1 cellular context compared by ENCODE assay signal in the genomic region with DNA sequence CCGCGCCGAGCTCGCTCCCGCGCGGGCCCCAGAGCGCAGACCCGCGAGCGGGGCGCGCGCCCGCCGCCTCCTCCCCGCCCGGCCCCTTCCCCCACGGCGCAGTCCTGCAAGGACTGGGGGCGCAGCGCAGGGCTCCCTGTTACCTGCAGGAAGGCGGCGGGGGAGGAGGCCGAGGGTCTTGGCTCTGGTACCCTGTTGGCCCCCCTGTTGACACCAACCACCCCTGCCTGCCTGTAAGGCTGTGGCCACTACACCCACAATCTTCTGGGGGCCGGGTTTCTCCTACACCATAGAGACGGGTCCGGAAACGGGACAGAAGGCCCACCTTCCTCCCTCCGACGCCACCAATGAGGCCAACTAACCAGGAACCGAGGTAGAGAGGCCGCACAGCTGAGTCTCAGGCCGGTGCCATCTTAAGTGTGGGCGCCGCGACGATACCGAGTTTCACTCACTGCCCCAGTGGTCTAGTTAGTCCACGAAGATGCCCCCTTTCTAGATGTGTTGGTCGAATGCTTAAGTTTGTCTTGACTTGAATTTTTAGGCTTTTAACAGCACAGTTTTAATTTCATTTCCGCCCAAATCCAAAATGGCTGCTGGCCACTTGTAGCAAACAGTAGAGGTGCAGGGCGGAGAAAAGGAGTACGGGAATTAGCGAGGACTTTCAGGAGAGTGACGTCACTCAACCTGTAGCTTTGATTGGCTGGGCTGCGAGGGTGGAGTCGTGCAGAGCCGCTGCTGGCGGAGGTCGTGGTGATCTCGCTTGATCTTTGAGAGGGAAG.
TF ChIP-seq lines count a peak whose summit lies in the region.

A gene with protein sequence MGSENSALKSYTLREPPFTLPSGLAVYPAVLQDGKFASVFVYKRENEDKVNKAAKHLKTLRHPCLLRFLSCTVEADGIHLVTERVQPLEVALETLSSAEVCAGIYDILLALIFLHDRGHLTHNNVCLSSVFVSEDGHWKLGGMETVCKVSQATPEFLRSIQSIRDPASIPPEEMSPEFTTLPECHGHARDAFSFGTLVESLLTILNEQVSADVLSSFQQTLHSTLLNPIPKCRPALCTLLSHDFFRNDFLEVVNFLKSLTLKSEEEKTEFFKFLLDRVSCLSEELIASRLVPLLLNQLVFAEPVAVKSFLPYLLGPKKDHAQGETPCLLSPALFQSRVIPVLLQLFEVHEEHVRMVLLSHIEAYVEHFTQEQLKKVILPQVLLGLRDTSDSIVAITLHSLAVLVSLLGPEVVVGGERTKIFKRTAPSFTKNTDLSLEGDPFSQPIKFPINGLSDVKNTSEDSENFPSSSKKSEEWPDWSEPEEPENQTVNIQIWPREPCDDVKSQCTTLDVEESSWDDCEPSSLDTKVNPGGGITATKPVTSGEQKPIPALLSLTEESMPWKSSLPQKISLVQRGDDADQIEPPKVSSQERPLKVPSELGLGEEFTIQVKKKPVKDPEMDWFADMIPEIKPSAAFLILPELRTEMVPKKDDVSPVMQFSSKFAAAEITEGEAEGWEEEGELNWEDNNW (minus strand): TSS at position 252 of the 779 bp plus-strand sequence. CDS start 5,056 bp downstream, outside the sequence.

TF ChIP-seq in HEK293, 187 proteins besides CTCF, POLR2A, EP300 and RAD21 (continued from another document and continues in another):
- TF ChIP-seq, protein P1, sequence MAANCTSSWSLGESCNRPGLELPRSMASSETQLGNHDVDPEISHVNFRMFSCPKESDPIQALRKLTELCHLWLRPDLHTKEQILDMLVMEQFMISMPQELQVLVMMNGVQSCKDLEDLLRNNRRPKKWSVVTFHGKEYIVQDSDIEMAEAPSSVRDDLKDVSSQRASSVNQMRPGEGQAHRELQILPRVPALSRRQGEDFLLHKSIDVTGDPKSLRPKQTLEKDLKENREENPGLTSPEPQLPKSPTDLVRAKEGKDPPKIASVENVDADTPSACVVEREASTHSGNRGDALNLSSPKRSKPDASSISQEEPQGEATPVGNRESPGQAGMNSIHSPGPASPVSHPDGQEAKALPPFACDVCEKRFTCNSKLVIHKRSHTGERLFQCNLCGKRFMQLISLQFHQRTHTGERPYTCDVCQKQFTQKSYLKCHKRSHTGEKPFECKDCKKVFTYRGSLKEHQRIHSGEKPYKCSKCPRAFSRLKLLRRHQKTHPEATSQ (tag by site-specific recombination; IDR thresholded peaks at IDR 0.05) = no peak
- TF ChIP-seq ZNF37A (tag by site-specific recombination; IDR thresholded peaks at IDR 0.05) (no peak), ZNF157 (tag by site-specific recombination; IDR thresholded peaks at IDR 0.05) (no peak), ZNF10 (tag by site-specific recombination; IDR thresholded peaks at IDR 0.05) (peak; percentile 84), ZNF133 (tag by site-specific recombination; IDR thresholded peaks at IDR 0.05) (no peak), ZNF843 (tag by site-specific recombination; IDR thresholded peaks at IDR 0.05) (peak; percentile 69), ZBTB17 (tag by site-specific recombination; IDR thresholded peaks at IDR 0.05) (peak; percentile 99), ZBTB21 (tag by site-specific recombination; IDR thresholded peaks at IDR 0.05) (peak; percentile 97), ZEB2 (tag by site-specific recombination; IDR thresholded peaks at IDR 0.05) (peak; percentile 72; the same call in 1 of the 2 replicates), SCRT1 (tag by site-specific recombination; IDR thresholded peaks at IDR 0.05; ENCODE audit: borderline replicate concordance) (peak; percentile 100), ZNF776 (tag by site-specific recombination; IDR thresholded peaks at IDR 0.05; ENCODE audit: borderline replicate concordance) (no peak), ZNF132 (tag by site-specific recombination; IDR thresholded peaks at IDR 0.05; ENCODE audit: borderline replicate concordance) (no peak), KLF7 (tag by site-specific recombination; IDR thresholded peaks at IDR 0.05; ENCODE audit: borderline replicate concordance) (peak; percentile 82; the same call in 1 of the 2 replicates), SP2 (tag by site-specific recombination; IDR thresholded peaks at IDR 0.05) (peak; percentile 89), ZNF416 (tag by site-specific recombination; IDR thresholded peaks at IDR 0.05) (no peak)
- TF ChIP-seq, protein P2, sequence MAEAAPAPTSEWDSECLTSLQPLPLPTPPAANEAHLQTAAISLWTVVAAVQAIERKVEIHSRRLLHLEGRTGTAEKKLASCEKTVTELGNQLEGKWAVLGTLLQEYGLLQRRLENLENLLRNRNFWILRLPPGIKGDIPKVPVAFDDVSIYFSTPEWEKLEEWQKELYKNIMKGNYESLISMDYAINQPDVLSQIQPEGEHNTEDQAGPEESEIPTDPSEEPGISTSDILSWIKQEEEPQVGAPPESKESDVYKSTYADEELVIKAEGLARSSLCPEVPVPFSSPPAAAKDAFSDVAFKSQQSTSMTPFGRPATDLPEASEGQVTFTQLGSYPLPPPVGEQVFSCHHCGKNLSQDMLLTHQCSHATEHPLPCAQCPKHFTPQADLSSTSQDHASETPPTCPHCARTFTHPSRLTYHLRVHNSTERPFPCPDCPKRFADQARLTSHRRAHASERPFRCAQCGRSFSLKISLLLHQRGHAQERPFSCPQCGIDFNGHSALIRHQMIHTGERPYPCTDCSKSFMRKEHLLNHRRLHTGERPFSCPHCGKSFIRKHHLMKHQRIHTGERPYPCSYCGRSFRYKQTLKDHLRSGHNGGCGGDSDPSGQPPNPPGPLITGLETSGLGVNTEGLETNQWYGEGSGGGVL (tag by site-specific recombination; IDR thresholded peaks at IDR 0.05) = peak; percentile 27; the same call in 1 of the 2 replicates
- TF ChIP-seq, protein P3, sequence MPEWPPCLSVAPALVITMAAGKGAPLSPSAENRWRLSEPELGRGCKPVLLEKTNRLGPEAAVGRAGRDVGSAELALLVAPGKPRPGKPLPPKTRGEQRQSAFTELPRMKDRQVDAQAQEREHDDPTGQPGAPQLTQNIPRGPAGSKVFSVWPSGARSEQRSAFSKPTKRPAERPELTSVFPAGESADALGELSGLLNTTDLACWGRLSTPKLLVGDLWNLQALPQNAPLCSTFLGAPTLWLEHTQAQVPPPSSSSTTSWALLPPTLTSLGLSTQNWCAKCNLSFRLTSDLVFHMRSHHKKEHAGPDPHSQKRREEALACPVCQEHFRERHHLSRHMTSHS (tag by site-specific recombination; IDR thresholded peaks at IDR 0.05) = no peak
- TF ChIP-seq, protein P4, sequence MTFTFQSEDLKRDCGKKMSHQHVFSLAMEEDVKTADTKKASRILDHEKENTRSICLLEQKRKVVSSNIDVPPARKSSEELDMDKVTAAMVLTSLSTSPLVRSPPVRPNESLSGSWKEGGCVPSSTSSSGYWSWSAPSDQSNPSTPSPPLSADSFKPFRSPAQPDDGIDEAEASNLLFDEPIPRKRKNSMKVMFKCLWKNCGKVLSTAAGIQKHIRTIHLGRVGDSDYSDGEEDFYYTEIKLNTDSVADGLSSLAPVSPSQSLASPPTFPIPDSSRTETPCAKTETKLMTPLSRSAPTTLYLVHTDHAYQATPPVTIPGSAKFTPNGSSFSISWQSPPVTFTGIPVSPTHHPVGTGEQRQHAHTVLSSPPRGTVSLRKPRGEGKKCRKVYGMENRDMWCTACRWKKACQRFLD (tag by site-specific recombination; IDR thresholded peaks at IDR 0.05) = no peak
- TF ChIP-seq, protein P5, sequence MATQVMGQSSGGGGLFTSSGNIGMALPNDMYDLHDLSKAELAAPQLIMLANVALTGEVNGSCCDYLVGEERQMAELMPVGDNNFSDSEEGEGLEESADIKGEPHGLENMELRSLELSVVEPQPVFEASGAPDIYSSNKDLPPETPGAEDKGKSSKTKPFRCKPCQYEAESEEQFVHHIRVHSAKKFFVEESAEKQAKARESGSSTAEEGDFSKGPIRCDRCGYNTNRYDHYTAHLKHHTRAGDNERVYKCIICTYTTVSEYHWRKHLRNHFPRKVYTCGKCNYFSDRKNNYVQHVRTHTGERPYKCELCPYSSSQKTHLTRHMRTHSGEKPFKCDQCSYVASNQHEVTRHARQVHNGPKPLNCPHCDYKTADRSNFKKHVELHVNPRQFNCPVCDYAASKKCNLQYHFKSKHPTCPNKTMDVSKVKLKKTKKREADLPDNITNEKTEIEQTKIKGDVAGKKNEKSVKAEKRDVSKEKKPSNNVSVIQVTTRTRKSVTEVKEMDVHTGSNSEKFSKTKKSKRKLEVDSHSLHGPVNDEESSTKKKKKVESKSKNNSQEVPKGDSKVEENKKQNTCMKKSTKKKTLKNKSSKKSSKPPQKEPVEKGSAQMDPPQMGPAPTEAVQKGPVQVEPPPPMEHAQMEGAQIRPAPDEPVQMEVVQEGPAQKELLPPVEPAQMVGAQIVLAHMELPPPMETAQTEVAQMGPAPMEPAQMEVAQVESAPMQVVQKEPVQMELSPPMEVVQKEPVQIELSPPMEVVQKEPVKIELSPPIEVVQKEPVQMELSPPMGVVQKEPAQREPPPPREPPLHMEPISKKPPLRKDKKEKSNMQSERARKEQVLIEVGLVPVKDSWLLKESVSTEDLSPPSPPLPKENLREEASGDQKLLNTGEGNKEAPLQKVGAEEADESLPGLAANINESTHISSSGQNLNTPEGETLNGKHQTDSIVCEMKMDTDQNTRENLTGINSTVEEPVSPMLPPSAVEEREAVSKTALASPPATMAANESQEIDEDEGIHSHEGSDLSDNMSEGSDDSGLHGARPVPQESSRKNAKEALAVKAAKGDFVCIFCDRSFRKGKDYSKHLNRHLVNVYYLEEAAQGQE (tag by site-specific recombination; IDR thresholded peaks at IDR 0.05) = no peak
- TF ChIP-seq, protein P6, sequence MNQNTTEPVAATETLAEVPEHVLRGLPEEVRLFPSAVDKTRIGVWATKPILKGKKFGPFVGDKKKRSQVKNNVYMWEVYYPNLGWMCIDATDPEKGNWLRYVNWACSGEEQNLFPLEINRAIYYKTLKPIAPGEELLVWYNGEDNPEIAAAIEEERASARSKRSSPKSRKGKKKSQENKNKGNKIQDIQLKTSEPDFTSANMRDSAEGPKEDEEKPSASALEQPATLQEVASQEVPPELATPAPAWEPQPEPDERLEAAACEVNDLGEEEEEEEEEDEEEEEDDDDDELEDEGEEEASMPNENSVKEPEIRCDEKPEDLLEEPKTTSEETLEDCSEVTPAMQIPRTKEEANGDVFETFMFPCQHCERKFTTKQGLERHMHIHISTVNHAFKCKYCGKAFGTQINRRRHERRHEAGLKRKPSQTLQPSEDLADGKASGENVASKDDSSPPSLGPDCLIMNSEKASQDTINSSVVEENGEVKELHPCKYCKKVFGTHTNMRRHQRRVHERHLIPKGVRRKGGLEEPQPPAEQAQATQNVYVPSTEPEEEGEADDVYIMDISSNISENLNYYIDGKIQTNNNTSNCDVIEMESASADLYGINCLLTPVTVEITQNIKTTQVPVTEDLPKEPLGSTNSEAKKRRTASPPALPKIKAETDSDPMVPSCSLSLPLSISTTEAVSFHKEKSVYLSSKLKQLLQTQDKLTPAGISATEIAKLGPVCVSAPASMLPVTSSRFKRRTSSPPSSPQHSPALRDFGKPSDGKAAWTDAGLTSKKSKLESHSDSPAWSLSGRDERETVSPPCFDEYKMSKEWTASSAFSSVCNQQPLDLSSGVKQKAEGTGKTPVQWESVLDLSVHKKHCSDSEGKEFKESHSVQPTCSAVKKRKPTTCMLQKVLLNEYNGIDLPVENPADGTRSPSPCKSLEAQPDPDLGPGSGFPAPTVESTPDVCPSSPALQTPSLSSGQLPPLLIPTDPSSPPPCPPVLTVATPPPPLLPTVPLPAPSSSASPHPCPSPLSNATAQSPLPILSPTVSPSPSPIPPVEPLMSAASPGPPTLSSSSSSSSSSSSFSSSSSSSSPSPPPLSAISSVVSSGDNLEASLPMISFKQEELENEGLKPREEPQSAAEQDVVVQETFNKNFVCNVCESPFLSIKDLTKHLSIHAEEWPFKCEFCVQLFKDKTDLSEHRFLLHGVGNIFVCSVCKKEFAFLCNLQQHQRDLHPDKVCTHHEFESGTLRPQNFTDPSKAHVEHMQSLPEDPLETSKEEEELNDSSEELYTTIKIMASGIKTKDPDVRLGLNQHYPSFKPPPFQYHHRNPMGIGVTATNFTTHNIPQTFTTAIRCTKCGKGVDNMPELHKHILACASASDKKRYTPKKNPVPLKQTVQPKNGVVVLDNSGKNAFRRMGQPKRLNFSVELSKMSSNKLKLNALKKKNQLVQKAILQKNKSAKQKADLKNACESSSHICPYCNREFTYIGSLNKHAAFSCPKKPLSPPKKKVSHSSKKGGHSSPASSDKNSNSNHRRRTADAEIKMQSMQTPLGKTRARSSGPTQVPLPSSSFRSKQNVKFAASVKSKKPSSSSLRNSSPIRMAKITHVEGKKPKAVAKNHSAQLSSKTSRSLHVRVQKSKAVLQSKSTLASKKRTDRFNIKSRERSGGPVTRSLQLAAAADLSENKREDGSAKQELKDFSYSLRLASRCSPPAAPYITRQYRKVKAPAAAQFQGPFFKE (tag by site-specific recombination; IDR thresholded peaks at IDR 0.05; ENCODE audit: borderline replicate concordance) = no peak
- TF ChIP-seq, protein P7, sequence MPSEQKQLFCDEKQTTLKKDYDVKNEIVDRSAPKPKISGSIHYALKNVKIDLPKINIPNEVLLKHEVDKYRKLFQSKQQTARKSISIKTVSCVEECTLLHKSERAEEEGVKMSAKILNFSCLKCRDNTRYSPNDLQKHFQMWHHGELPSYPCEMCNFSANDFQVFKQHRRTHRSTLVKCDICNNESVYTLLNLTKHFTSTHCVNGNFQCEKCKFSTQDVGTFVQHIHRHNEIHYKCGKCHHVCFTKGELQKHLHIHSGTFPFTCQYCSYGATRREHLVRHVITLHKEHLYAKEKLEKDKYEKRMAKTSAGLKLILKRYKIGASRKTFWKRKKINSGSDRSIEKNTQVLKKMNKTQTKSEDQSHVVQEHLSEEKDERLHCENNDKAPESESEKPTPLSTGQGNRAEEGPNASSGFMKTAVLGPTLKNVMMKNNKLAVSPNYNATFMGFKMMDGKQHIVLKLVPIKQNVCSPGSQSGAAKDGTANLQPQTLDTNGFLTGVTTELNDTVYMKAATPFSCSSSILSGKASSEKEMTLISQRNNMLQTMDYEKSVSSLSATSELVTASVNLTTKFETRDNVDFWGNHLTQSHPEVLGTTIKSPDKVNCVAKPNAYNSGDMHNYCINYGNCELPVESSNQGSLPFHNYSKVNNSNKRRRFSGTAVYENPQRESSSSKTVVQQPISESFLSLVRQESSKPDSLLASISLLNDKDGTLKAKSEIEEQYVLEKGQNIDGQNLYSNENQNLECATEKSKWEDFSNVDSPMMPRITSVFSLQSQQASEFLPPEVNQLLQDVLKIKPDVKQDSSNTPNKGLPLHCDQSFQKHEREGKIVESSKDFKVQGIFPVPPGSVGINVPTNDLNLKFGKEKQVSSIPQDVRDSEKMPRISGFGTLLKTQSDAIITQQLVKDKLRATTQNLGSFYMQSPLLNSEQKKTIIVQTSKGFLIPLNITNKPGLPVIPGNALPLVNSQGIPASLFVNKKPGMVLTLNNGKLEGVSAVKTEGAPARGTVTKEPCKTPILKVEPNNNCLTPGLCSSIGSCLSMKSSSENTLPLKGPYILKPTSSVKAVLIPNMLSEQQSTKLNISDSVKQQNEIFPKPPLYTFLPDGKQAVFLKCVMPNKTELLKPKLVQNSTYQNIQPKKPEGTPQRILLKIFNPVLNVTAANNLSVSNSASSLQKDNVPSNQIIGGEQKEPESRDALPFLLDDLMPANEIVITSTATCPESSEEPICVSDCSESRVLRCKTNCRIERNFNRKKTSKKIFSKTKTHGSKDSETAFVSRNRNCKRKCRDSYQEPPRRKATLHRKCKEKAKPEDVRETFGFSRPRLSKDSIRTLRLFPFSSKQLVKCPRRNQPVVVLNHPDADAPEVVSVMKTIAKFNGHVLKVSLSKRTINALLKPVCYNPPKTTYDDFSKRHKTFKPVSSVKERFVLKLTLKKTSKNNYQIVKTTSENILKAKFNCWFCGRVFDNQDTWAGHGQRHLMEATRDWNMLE (tag by site-specific recombination; conservative IDR thresholded peaks at IDR 0.05; ENCODE audit: low read depth) = peak; percentile 97
